ENCODE assay signal across 3 cellular contexts in the genomic region with DNA sequence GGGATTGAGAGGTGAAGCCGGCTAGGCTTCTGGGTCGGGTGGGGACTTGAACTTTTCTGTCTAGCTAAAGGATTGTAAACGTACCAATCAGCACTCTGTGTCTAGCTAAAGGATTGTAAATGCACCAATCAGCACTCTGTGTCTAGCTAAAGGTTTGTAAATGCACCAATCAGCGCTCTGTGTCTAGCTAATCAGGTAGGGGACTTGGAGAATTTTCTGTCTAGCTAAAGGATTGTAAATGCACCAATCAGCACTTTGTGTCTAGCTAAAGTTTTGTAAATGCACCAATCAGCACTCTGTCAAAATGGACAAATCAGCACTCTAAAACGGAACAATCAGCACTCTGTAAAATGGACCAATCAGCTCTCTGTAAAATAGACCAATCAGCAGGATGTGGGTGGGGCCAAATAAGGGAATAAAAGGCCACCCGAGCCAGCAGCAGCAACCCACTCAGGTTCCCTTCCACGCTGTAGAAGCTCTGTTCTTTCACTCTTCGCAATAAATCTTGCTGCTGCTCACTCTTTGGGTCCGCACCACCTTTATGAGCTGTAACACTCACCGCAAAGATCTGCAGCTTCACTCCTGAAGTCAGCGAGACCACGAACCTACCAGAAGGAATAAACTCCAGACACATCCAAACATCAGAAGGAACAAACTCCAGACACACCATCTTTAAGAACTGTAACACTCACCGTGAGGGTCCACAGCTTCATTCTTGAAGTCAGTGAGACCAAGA. TPM values are rescaled to one million over a fixed set of nuclear protein-coding genes. Genes with fewer than 3 reads are reported as not detected.
"Had no signal": no experiment of that assay in that cellular context is flagged by ENCODE, and none has a peak within 500 bp of the region (broad histone marks: within the 10 kb centered on the region; RNA-seq: fewer than 3 reads in every experiment).

No MANE protein-coding gene starts in this region.

RNA-seq across cellular contexts. Expression of a gene that starts 15.4 kb away (rescaled TPM):
- total RNA-seq: naive thymus-derived CD8-positive, alpha-beta T cell; neural crest cell had no signal

RNA-seq across cellular contexts. Expression of a gene that starts 36.3 kb away (rescaled TPM):
- total RNA-seq: osteoblast had no signal
